Comparison of ENCODE assay signal across 22 cellular contexts in genomic region chr21:17803536-17803935, GRCh38. TPM values are rescaled to one million over a fixed set of nuclear protein-coding genes. Genes with fewer than 3 reads are reported as not detected.
DNase-seq lines count a peak whose midpoint lies in the region; ATAC-seq and TF ChIP-seq lines count a peak whose summit lies in the region.
"Had no signal": no experiment of that assay in that cellular context is flagged by ENCODE, and none has a peak within 500 bp of the region (broad histone marks: within the 10 kb centered on the region; RNA-seq: fewer than 3 reads in every experiment).

No MANE protein-coding gene starts in this region.

- no peak for TF ChIP-seq POLR2A in prostate gland (IDR thresholded peaks at IDR 0.05)

- peaks cover 26% of the 10 kb centered on the region for H3K36me3 ChIP-seq in CD4-positive, CD25-positive, alpha-beta regulatory T cell (ENCODE audit: control insufficient read depth, insufficient read depth, low read length)
- peaks cover 10% of the 10 kb centered on the region for H3K36me3 ChIP-seq in CD8-positive, alpha-beta memory T cell (ENCODE audit: insufficient read depth, low read length)
- H3K36me3 ChIP-seq in colonic mucosa, result no peaks in the 10 kb centered on the region
- peaks cover 0 to 6% of the 10 kb centered on the region in 2 donors for H3K36me3 ChIP-seq in prostate gland

- CTCF ChIA-PET in CD8-positive, alpha-beta memory T cell (lab: Charles Lee), result interaction anchor here (2.5 kb wide), 1 partner anchor 12 kb away, joined by 8 read pairs; no protein-coding TSS in a partner anchor

- POLR2A ChIA-PET in CD8-positive, alpha-beta memory T cell (lab: Charles Lee), result interaction anchor here (4.6 kb wide), 1 partner anchor 15 kb away, joined by 23 read pairs; the partner anchor contains the start of gene C21orf91

- intact Hi-C loops in natural killer cell (cut with micrococcal nuclease) (no loop called here), colonic mucosa (cut with DNase I) (no loop called here), prostate gland (cut with DNase I) (no loop called here)

- TF ChIP-seq CTCF in natural killer cell (IDR thresholded peaks at IDR 0.05) (no peak), colonic mucosa (IDR thresholded peaks at IDR 0.05) (no peak), prostate gland (IDR thresholded peaks at IDR 0.05) (no peak)

- H3K9me3 ChIP-seq in CD4-positive, CD25-positive, alpha-beta regulatory T cell (ENCODE audit: control insufficient read depth in 2 of 2, low read length in 2 of 2), result peaks cover 2 to 13% of the 10 kb centered on the region in 2 experiments
- H3K9me3 ChIP-seq in CD8-positive, alpha-beta memory T cell (ENCODE audit: low read length), result peaks cover 8% of the 10 kb centered on the region
- no peaks in the 10 kb centered on the region for H3K9me3 ChIP-seq in colonic mucosa
- H3K9me3 ChIP-seq in prostate gland, result no peaks in the 10 kb centered on the region

- H3K4me3 Mint-ChIP-seq in CD4-positive, CD25-positive, alpha-beta regulatory T cell, result peak overlapping the region in 2 of 4 donors; percentile 22 to 27
- no peak overlapping the region for H3K4me3 Mint-ChIP-seq in CD8-positive, alpha-beta memory T cell
- H3K4me3 Mint-ChIP-seq in central memory CD8-positive, alpha-beta T cell, result no peak overlapping the region
- no peak overlapping the region for H3K4me3 Mint-ChIP-seq in natural killer cell
- H3K4me3 Mint-ChIP-seq: IgD-negative memory B cell had no signal

- peak overlapping the region; percentile 11 to 72 (median 64) for H3K27ac Mint-ChIP-seq in CD4-positive, CD25-positive, alpha-beta regulatory T cell
- peak overlapping the region; percentile 0 to 92 (median 80) for H3K27ac Mint-ChIP-seq in CD8-positive, alpha-beta memory T cell
- peak overlapping the region; percentile 60 for H3K27ac Mint-ChIP-seq in central memory CD8-positive, alpha-beta T cell (ENCODE audit: low read depth)
- peak overlapping the region; percentile 40 to 67 for H3K27ac Mint-ChIP-seq in natural killer cell

- no peak overlapping the region for H3K27ac ChIP-seq in CD4-positive, CD25-positive, alpha-beta regulatory T cell (ENCODE audit: insufficient read depth, low read length, poor library complexity, severe bottlenecking)
- no peak overlapping the region for H3K27ac ChIP-seq in CD8-positive, alpha-beta memory T cell (ENCODE audit: low read depth, low read length)
- no peak overlapping the region for H3K27ac ChIP-seq in colonic mucosa
- H3K27ac ChIP-seq in prostate gland, result no peak overlapping the region
- H3K27ac ChIP-seq: A549, RWPE1, SK-N-MC had no signal

- peaks cover 0 to 10% (median 6%) of the 10 kb centered on the region in 7 donors for H3K9me3 Mint-ChIP-seq in CD4-positive, CD25-positive, alpha-beta regulatory T cell
- H3K9me3 Mint-ChIP-seq in CD8-positive, alpha-beta memory T cell, result peaks cover 7 to 15% (median 12%) of the 10 kb centered on the region in 5 donors
- H3K9me3 Mint-ChIP-seq in central memory CD8-positive, alpha-beta T cell, result peaks cover under 1% of the 10 kb centered on the region
- H3K9me3 Mint-ChIP-seq in natural killer cell, result peaks cover 2 to 4% of the 10 kb centered on the region in 2 donors

- peaks cover 40 to 75% (median 58%) of the 10 kb centered on the region in 4 donors for H3K4me1 Mint-ChIP-seq in CD4-positive, CD25-positive, alpha-beta regulatory T cell
- H3K4me1 Mint-ChIP-seq in CD8-positive, alpha-beta memory T cell, result peaks cover 54 to 83% (median 78%) of the 10 kb centered on the region in 3 donors
- peaks cover 54% of the 10 kb centered on the region for H3K4me1 Mint-ChIP-seq in central memory CD8-positive, alpha-beta T cell
- peaks cover 52 to 60% of the 10 kb centered on the region in 2 donors for H3K4me1 Mint-ChIP-seq in natural killer cell

- H3K36me3 Mint-ChIP-seq in CD4-positive, CD25-positive, alpha-beta regulatory T cell, result peaks cover 34% of the 10 kb centered on the region
- peaks cover 37 to 67% (median 38%) of the 10 kb centered on the region in 3 donors for H3K36me3 Mint-ChIP-seq in CD8-positive, alpha-beta memory T cell
- H3K36me3 Mint-ChIP-seq in central memory CD8-positive, alpha-beta T cell (ENCODE audit: insufficient read depth), result peaks cover 29% of the 10 kb centered on the region
- H3K36me3 Mint-ChIP-seq in natural killer cell, result peaks cover 11% of the 10 kb centered on the region

- no peaks in the 10 kb centered on the region for H3K27me3 Mint-ChIP-seq in CD4-positive, CD25-positive, alpha-beta regulatory T cell
- no peaks in the 10 kb centered on the region for H3K27me3 Mint-ChIP-seq in CD8-positive, alpha-beta memory T cell
- no peaks in the 10 kb centered on the region for H3K27me3 Mint-ChIP-seq in central memory CD8-positive, alpha-beta T cell
- no peaks in the 10 kb centered on the region for H3K27me3 Mint-ChIP-seq in natural killer cell (ENCODE audit: low read depth in 2 of 2)
- H3K27me3 Mint-ChIP-seq: IgD-negative memory B cell had no signal

- no peak for DNase-seq in CD4-positive, CD25-positive, alpha-beta regulatory T cell
- no peak for DNase-seq in CD8-positive, alpha-beta memory T cell
- no peak for DNase-seq in central memory CD8-positive, alpha-beta T cell (ENCODE audit: low spot score in 2 of 2)
- DNase-seq in natural killer cell (no peak), colonic mucosa (no peak), prostate gland (ENCODE audit: low spot score) (no peak), UCSD-AML1 (lab: John Stamatoyannopoulos, UW; ENCODE audit: unreplicated experiment) (no peak)
- DNase-seq: BE2C; DMS53; GDM1; NCI-H1105; NCI-H146; NCI-H2029; NCI-H2227 treated with DMSO at 0.1 percent for 48 hours; NCI-H510A treated with DMSO at 0.1 percent for 48 hours; NCI-H748 treated with DMSO at 0.1 percent for 48 hours; NK-92 treated with Interleukin-12 subunit alpha and Interleukin-12 subunit beta, amount 100 ng/mL, for 24 hours; SHP77 treated with DMSO at 0.1 percent for 48 hours had no signal

- H3K4me1 ChIP-seq in CD4-positive, CD25-positive, alpha-beta regulatory T cell (ENCODE audit: control insufficient read depth, insufficient read depth, low read length, poor library complexity, severe bottlenecking), result peaks cover 48% of the 10 kb centered on the region
- H3K4me1 ChIP-seq in CD8-positive, alpha-beta memory T cell (ENCODE audit: insufficient read depth, low read length), result peaks cover 22% of the 10 kb centered on the region
- no peaks in the 10 kb centered on the region for H3K4me1 ChIP-seq in colonic mucosa
- H3K4me1 ChIP-seq in prostate gland (replicated peaks), result no peaks in the 10 kb centered on the region
- H3K4me1 ChIP-seq: A549 had no signal

- no peaks in the 10 kb centered on the region for H3K27me3 ChIP-seq in CD4-positive, CD25-positive, alpha-beta regulatory T cell (ENCODE audit: control insufficient read depth, insufficient read depth, low read length)
- H3K27me3 ChIP-seq in CD8-positive, alpha-beta memory T cell (ENCODE audit: insufficient read depth, low read length, poor library complexity, severe bottlenecking), result no peaks in the 10 kb centered on the region
- no peaks in the 10 kb centered on the region for H3K27me3 ChIP-seq in colonic mucosa
- no peaks in the 10 kb centered on the region for H3K27me3 ChIP-seq in prostate gland (replicated peaks; ENCODE audit: insufficient read depth)
- H3K27me3 ChIP-seq: BE2C had no signal

- no peak overlapping the region for H3K4me3 ChIP-seq in CD4-positive, CD25-positive, alpha-beta regulatory T cell (ENCODE audit: low read depth, low read length)
- H3K4me3 ChIP-seq in CD8-positive, alpha-beta memory T cell (ENCODE audit: low read length), result no peak overlapping the region
- no peak overlapping the region for H3K4me3 ChIP-seq in colonic mucosa
- no peak overlapping the region for H3K4me3 ChIP-seq in prostate gland
- H3K4me3 ChIP-seq: A549, SK-N-MC had no signal

- 62% methylated on average over 3 of the region's 3 CpGs for WGBS in prostate gland

- ATAC-seq in CD4-positive, CD25-positive, alpha-beta regulatory T cell (ENCODE audit: low read depth in 2 of 2), result no peak
- ATAC-seq in central memory CD8-positive, alpha-beta T cell (replicated peaks; ENCODE audit: extremely low read depth, poor library complexity, severe bottlenecking), result no peak
- no peak for ATAC-seq in natural killer cell
- ATAC-seq: A549 had no signal

- no peak overlapping the region for H3K9ac ChIP-seq in colonic mucosa (ENCODE audit: low read depth in 2 of 2, low read length in 2 of 2)

RNA-seq across cellular contexts. Expression of gene C21orf91, which starts 15.6 kb away (rescaled TPM):
- total RNA-seq in CD4-positive, CD25-positive, alpha-beta regulatory T cell, result 62.8 TPM
- 10 to 100 TPM; 59.3 to 74.6 (median 69.8) TPM for polyA plus RNA-seq in CD4-positive, CD25-positive, alpha-beta regulatory T cell
- total RNA-seq in CD8-positive, alpha-beta memory T cell, result 10 to 100 TPM; 39.6 to 42.8 TPM
- polyA plus RNA-seq in CD8-positive, alpha-beta memory T cell, result 54.1 TPM
- total RNA-seq in natural killer cell, result 10 to 100 TPM; 40.9 to 59.4 (median 46.4) TPM
- 1 to 10 TPM; 3.8 to 9.6 TPM for total RNA-seq in colonic mucosa
- total RNA-seq in prostate gland, result 10 to 100 TPM; 10.2 to 22.9 TPM
